ENCODE assay signal across 22 cellular contexts in the genomic region with DNA sequence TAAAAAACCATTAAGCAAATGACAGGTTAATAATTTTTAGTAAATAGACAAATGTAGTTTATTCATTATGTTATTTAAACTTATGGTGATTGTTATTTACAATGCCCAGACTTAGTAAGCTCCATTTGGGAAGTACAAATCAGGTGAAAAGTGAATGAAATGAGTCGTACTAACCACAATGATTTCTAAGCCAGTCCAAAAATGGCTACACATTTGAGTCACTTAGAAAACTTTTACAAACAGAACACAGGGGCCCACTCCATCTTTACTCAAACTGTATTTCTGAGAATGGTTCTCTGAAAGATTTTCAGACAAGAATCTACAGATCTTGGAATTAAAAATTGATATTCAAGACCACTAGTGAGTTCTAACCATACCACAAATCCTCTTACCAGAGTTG.
A peak's percentile ranks its signal among the peaks of the same experiment; 100 is the strongest.
DNase-seq lines count a peak whose midpoint lies in the region; ATAC-seq and TF ChIP-seq lines count a peak whose summit lies in the region.
"Had no signal": no experiment of that assay in that cellular context is flagged by ENCODE, and none has a peak within 500 bp of the region (broad histone marks: within the 10 kb centered on the region; RNA-seq: fewer than 3 reads in every experiment).

No MANE protein-coding gene starts in this region.

- intact Hi-C loops in lower lobe of right lung (cut with DNase I) = no loop called here

- H3K4me3 ChIP-seq in lower lobe of right lung (no peak overlapping the region), coronary artery (no peak overlapping the region)
- H3K4me3 ChIP-seq: ascending aorta, gastrocnemius medialis, K562, PC-9, tibial artery had no signal

- H3K36me3 ChIP-seq in lower lobe of right lung = no peaks in the 10 kb centered on the region
- H3K36me3 ChIP-seq: ascending aorta, gastrocnemius medialis, neutrophil, tibial artery had no signal

- DNase-seq in renal cortical epithelial cell (ENCODE audit: low read depth) (peak; percentile 81), lower lobe of right lung (no peak), coronary artery (ENCODE audit: low spot score) (no peak)
- DNase-seq: activated CD4-positive, alpha-beta T cell treated with anti-CD3 and anti-CD28 coated beads for 4 hours; cerebellar nuclear complex; DMS79; gastrocnemius medialis; HCEC 1CT; hypothalamus; islet precursor cell; NCI-H82; PC-9; small intestine; stimulated activated CD4-positive, alpha-beta T cell treated with anti-CD3 and anti-CD28 coated beads, Interleukin-2, amount 100 ng/mL, for 48 hours; tibial artery had no signal

- ATAC-seq in GM19035 (IDR thresholded peaks at IDR 0.05; ENCODE audit: unreplicated experiment) (peak; percentile 71), HG02642 (IDR thresholded peaks at IDR 0.05; ENCODE audit: poor library complexity, unreplicated experiment) (peak; percentile 55), HG03442 (IDR thresholded peaks at IDR 0.05; ENCODE audit: unreplicated experiment) (peak; percentile 90), lower lobe of right lung (no peak), GM18861 (IDR thresholded peaks at IDR 0.05; ENCODE audit: unreplicated experiment) (no peak)
- ATAC-seq: gastrocnemius medialis, K562 had no signal

- no peaks in the 10 kb centered on the region for H3K9me3 ChIP-seq in lower lobe of right lung
- H3K9me3 ChIP-seq: ascending aorta, gastrocnemius medialis had no signal

- H3K27ac ChIP-seq in lower lobe of right lung (no peak overlapping the region), coronary artery (no peak overlapping the region)
- H3K27ac ChIP-seq: ascending aorta, gastrocnemius medialis, neutrophil, PC-9, tibial artery had no signal

- no peak for TF ChIP-seq CTCF in lower lobe of right lung (IDR thresholded peaks at IDR 0.05)
- TF ChIP-seq CTCF in coronary artery (IDR thresholded peaks at IDR 0.05) = no peak

- H3K27me3 ChIP-seq in lower lobe of right lung (ENCODE audit: low read depth) = no peaks in the 10 kb centered on the region
- H3K27me3 ChIP-seq: ascending aorta, gastrocnemius medialis, neutrophil, tibial artery had no signal

- no peaks in the 10 kb centered on the region for H3K4me1 ChIP-seq in lower lobe of right lung
- H3K4me1 ChIP-seq: ascending aorta, gastrocnemius medialis, tibial artery had no signal

Comparison
In these comparisons a context has a peak if more than half of its experiments do, and no peak if none do; other contexts are left out.
1. ATAC-seq: peak in GM19035 (single experiment), HG02642 (single experiment) and HG03442 (single experiment); none in lower lobe of right lung (0 of 2) and GM18861 (single experiment).